Comparison of ENCODE assay signal across 27 cellular contexts in genomic region chr2:24372033-24372432, GRCh38.
"Had no signal": no experiment of that assay in that cellular context is flagged by ENCODE, and none has a peak within 500 bp of the region (broad histone marks: within the 10 kb centered on the region; RNA-seq: fewer than 3 reads in every experiment).

No MANE protein-coding gene starts in this region.

- H3K27me3 ChIP-seq: colonic mucosa, dorsolateral prefrontal cortex, esophagus muscularis mucosa, esophagus squamous epithelium, foreskin keratinocyte, gastrocnemius medialis, gastroesophageal sphincter, heart left ventricle, heart right ventricle had no signal

- H3K9me3 ChIP-seq: colonic mucosa, esophagus muscularis mucosa, esophagus squamous epithelium, gastrocnemius medialis, gastroesophageal sphincter, heart left ventricle, heart right ventricle had no signal

- H3K4me1 ChIP-seq: colonic mucosa, esophagus muscularis mucosa, esophagus squamous epithelium, foreskin keratinocyte, gastrocnemius medialis, gastroesophageal sphincter, heart left ventricle, heart right ventricle had no signal

- H3K36me3 ChIP-seq: colonic mucosa, esophagus muscularis mucosa, esophagus squamous epithelium, gastrocnemius medialis, gastroesophageal sphincter, heart left ventricle, heart right ventricle had no signal

- H3K27ac ChIP-seq: colonic mucosa, coronary artery, dorsolateral prefrontal cortex, epithelial cell of prostate, esophagus muscularis mucosa, esophagus squamous epithelium, foreskin keratinocyte, gastrocnemius medialis, gastroesophageal sphincter, heart left ventricle, heart right ventricle had no signal

- ATAC-seq: effector memory CD8-positive, alpha-beta T cell; foreskin keratinocyte; gastrocnemius medialis; gastroesophageal sphincter; heart left ventricle; heart right ventricle had no signal

- H3K4me3 ChIP-seq: colonic mucosa, coronary artery, dorsolateral prefrontal cortex, esophagus muscularis mucosa, esophagus squamous epithelium, gastrocnemius medialis, gastroesophageal sphincter, heart left ventricle, heart right ventricle had no signal

- DNase-seq: colonic mucosa; cortex of kidney; dermis blood vessel endothelial cell; dorsolateral prefrontal cortex; effector CD4-positive, alpha-beta T cell; effector CD8-positive, alpha-beta T cell; effector memory CD4-positive, alpha-beta T cell; effector memory CD8-positive, alpha-beta T cell; endodermal cell; erythroblast; esophagus squamous epithelium; foreskin fibroblast; foreskin keratinocyte; foreskin melanocyte; gastrocnemius medialis; glutamatergic neuron; head of caudate nucleus; heart left ventricle; heart right ventricle had no signal

- FAIRE-seq: colon, endometrium, endothelial cell of umbilical vein, frontal cortex had no signal
